In the genomic region with DNA sequence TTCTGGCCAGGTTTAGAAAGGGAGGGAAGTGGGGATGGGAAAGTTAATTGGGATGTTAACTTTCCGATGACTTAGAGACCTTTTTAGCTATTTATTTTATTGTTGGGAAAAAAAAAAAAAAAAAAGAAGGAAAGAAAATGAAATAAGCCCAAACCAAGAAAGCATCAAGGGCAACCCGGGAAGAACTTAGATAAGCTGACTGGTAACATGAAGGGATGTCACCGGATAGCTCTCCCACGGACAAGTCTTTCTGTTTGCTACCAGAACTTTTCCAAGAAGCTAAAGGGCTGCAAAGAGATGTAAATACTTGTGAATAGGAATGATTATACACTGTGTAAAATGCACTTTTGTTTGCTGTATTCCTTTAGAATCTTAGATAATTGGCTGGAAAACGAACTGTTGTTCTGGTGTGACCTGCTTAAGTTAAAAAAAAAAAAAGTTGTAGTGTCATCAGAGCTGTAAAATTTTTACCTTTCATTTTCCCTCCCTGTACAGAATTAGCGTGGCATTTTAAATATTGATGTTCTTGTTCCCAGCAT, we compare ENCODE assay signal across 9 cellular contexts. TPM values are rescaled to one million over a fixed set of nuclear protein-coding genes. Genes with fewer than 3 reads are reported as not detected.
A peak's percentile ranks its signal among the peaks of the same experiment; 100 is the strongest.
DNase-seq lines count a peak whose midpoint lies in the region; ATAC-seq and TF ChIP-seq lines count a peak whose summit lies in the region.
"Had no signal": no experiment of that assay in that cellular context is flagged by ENCODE, and none has a peak within 500 bp of the region (broad histone marks: within the 10 kb centered on the region; RNA-seq: fewer than 3 reads in every experiment).

No MANE protein-coding gene starts in this region.

- no peak for DNase-seq in LNCaP clone FGC (ENCODE audit: low read depth)
- DNase-seq in central memory CD8-positive, alpha-beta T cell (ENCODE audit: low spot score in 2 of 2): no peak
- no peak for DNase-seq in natural killer cell treated with Interleukin-12 subunit alpha and Interleukin-12 subunit beta and Interleukin-15 and Interleukin-18, amount 100 ng/mL, for 72 hours (ENCODE audit: low spot score)
- no peak for DNase-seq in GM19238 (ENCODE audit: insufficient read length, low spot score)
- no peak for DNase-seq in activated CD4-positive, alpha-beta T cell treated with anti-CD3 and anti-CD28 coated beads, Interleukin-2, amount 50 U/mL, for 4 hours

- peaks cover 100% of the 10 kb centered on the region in 11 experiments for H3K27me3 ChIP-seq in BLaER1 treated with 17β-estradiol and CSF1 and Interleukin-3, amounts not matched to agents 10 nM and 100 nM

- H3K9ac ChIP-seq in BLaER1 treated with 17β-estradiol and CSF1 and Interleukin-3, amounts not matched to agents 10 nM and 100 nM: peak overlapping the region in 7 of 11 experiments; percentile 25 to 72 (median 66); a peak in 10 of 22 replicates

- H4K20me1 ChIP-seq in BLaER1 treated with 17β-estradiol and CSF1 and Interleukin-3, amounts not matched to agents 10 nM and 100 nM: peaks cover 0 to 77% (median 21%) of the 10 kb centered on the region in 11 experiments; a peak in 14 of 22 replicates

- H3K4me3 ChIP-seq in BLaER1 treated with 17β-estradiol and CSF1 and Interleukin-3, amounts not matched to agents 10 nM and 100 nM: peak overlapping the region; percentile 48 to 72 (median 60)
- H3K4me3 ChIP-seq in LNCaP clone FGC (ENCODE audit: low read depth, low read length): peak overlapping the region; percentile 55

- no peak for TF ChIP-seq CTCF in LNCaP clone FGC (IDR thresholded peaks at IDR 0.05; ENCODE audit: control insufficient read depth, extremely low read depth, insufficient read depth)

- peaks cover 19 to 34% (median 28%) of the 10 kb centered on the region in 11 experiments; a peak in 20 of 22 replicates for H3K9me3 ChIP-seq in BLaER1 treated with 17β-estradiol and CSF1 and Interleukin-3, amounts not matched to agents 10 nM and 100 nM (replicated peaks in 1 of 11)

- H3K9me3 Mint-ChIP-seq in central memory CD8-positive, alpha-beta T cell: peaks cover 6% of the 10 kb centered on the region
- no peaks in the 10 kb centered on the region for H3K9me3 Mint-ChIP-seq in natural killer cell treated with Interleukin-12 subunit alpha and Interleukin-12 subunit beta and Interleukin-15 and Interleukin-18, amount 100 ng/mL, for 72 hours

- H3K27ac Mint-ChIP-seq in central memory CD8-positive, alpha-beta T cell (ENCODE audit: low read depth): peak overlapping the region; percentile 84
- peak overlapping the region; percentile 70 to 84 for H3K27ac Mint-ChIP-seq in natural killer cell treated with Interleukin-12 subunit alpha and Interleukin-12 subunit beta and Interleukin-15 and Interleukin-18, amount 100 ng/mL, for 72 hours

- peaks cover 100% of the 10 kb centered on the region for H3K27me3 Mint-ChIP-seq in central memory CD8-positive, alpha-beta T cell
- H3K27me3 Mint-ChIP-seq in natural killer cell treated with Interleukin-12 subunit alpha and Interleukin-12 subunit beta and Interleukin-15 and Interleukin-18, amount 100 ng/mL, for 72 hours: peaks cover 55 to 76% of the 10 kb centered on the region in 2 donors

- peak overlapping the region; percentile 92 for H3K4me3 Mint-ChIP-seq in central memory CD8-positive, alpha-beta T cell
- peak overlapping the region; percentile 93 for H3K4me3 Mint-ChIP-seq in natural killer cell treated with Interleukin-12 subunit alpha and Interleukin-12 subunit beta and Interleukin-15 and Interleukin-18, amount 100 ng/mL, for 72 hours

- peak overlapping the region; percentile 83 to 94 (median 86) for H3K4me2 ChIP-seq in BLaER1 treated with 17β-estradiol and CSF1 and Interleukin-3, amounts not matched to agents 10 nM and 100 nM

- H3K36me3 Mint-ChIP-seq in central memory CD8-positive, alpha-beta T cell (ENCODE audit: insufficient read depth): peaks cover 34% of the 10 kb centered on the region
- peaks cover 12% of the 10 kb centered on the region for H3K36me3 Mint-ChIP-seq in natural killer cell treated with Interleukin-12 subunit alpha and Interleukin-12 subunit beta and Interleukin-15 and Interleukin-18, amount 100 ng/mL, for 72 hours

- peaks cover 42% of the 10 kb centered on the region for H3K4me1 Mint-ChIP-seq in central memory CD8-positive, alpha-beta T cell
- H3K4me1 Mint-ChIP-seq in natural killer cell treated with Interleukin-12 subunit alpha and Interleukin-12 subunit beta and Interleukin-15 and Interleukin-18, amount 100 ng/mL, for 72 hours (ENCODE audit: low read depth in 2 of 2): peaks cover 27 to 37% of the 10 kb centered on the region in 2 donors

- no peaks in the 10 kb centered on the region for H3K36me3 ChIP-seq in BLaER1 treated with 17β-estradiol and CSF1 and Interleukin-3, amounts not matched to agents 10 nM and 100 nM

- peak overlapping the region in 2 of 11 experiments; percentile 18 to 40; a peak in 4 of 22 replicates for H3K27ac ChIP-seq in BLaER1 treated with 17β-estradiol and CSF1 and Interleukin-3, amounts not matched to agents 10 nM and 100 nM

- H3K4me1 ChIP-seq in BLaER1 treated with 17β-estradiol and CSF1 and Interleukin-3, amounts not matched to agents 10 nM and 100 nM: peaks cover 10 to 27% (median 21%) of the 10 kb centered on the region in 10 experiments; a peak in 17 of 20 replicates

- ATAC-seq in central memory CD8-positive, alpha-beta T cell (replicated peaks; ENCODE audit: extremely low read depth, poor library complexity, severe bottlenecking): no peak
- ATAC-seq in natural killer cell treated with Interleukin-12 subunit alpha and Interleukin-12 subunit beta and Interleukin-15 and Interleukin-18, amount 100 ng/mL, for 72 hours: no peak
- ATAC-seq in HG03108 (IDR thresholded peaks at IDR 0.05; ENCODE audit: unreplicated experiment) (no peak), GM18868 (IDR thresholded peaks at IDR 0.05; ENCODE audit: unreplicated experiment) (no peak)

RNA-seq across cellular contexts. Expression of gene FOXB1, which starts 2.8 kb away (rescaled TPM):
- under 1 TPM in 1 of 2 donors, not detected in 1; 0.10 TPM for total RNA-seq in natural killer cell treated with Interleukin-12 subunit alpha and Interleukin-12 subunit beta and Interleukin-15 and Interleukin-18, amount 100 ng/mL, for 72 hours
- total RNA-seq: RPMI7951 had no signal
